Comparison of ENCODE assay signal across 30 cellular contexts in genomic region chr9:16013826-16014225, GRCh38.
"Had no signal": no experiment of that assay in that cellular context is flagged by ENCODE, and none has a peak within 500 bp of the region (broad histone marks: within the 10 kb centered on the region; RNA-seq: fewer than 3 reads in every experiment).

No MANE protein-coding gene starts in this region.

- H3K36me3 ChIP-seq: adrenal gland, SJCRH30, WERI-Rb-1 had no signal

- H3K27ac Mint-ChIP-seq: activated CD4-positive, alpha-beta T cell treated with anti-CD3 and anti-CD28 coated beads, Interleukin-2, amount 10 ng/mL, durations not matched to agents 24 days and 14 days; activated naive CD4-positive, alpha-beta T cell treated with anti-CD3 and anti-CD28 coated beads for 36 hours; activated naive CD4-positive, alpha-beta T cell treated with anti-CD3 and anti-CD28 coated beads, Interleukin-2, amount 50 U/mL, for 72 hours; activated T-cell treated with anti-CD3 and anti-CD28 coated beads, Interleukin-2, amount 50 U/mL, for 24 hours; activated T-helper 1 cell treated with anti-CD3 and anti-CD28 coated beads, Interleukin-12 subunit alpha, Interleukin-12 subunit beta, Interleukin-2, Interleukin-4 antibody, amounts not matched to agents 30 ng/mL and 10 ng/mL and 1 ng/mL, durations not matched to agents 14 hours and 24 hours and 36 hours; brain had no signal

- H3K4me1 ChIP-seq: adrenal gland, SJCRH30 had no signal

- H3K27me3 Mint-ChIP-seq: activated CD4-positive, alpha-beta T cell treated with anti-CD3 and anti-CD28 coated beads, Interleukin-2, amount 10 ng/mL, durations not matched to agents 24 days and 14 days; activated T-cell treated with anti-CD3 and anti-CD28 coated beads, Interleukin-2, amount 50 U/mL, for 24 hours; brain had no signal

- H3K4me1 Mint-ChIP-seq: activated CD4-positive, alpha-beta T cell treated with anti-CD3 and anti-CD28 coated beads, Interleukin-2, amount 10 ng/mL, durations not matched to agents 24 days and 14 days; brain had no signal

- H3K4me3 Mint-ChIP-seq: activated CD4-positive, alpha-beta T cell treated with anti-CD3 and anti-CD28 coated beads, Interleukin-2, amount 10 ng/mL, durations not matched to agents 24 days and 14 days; activated naive CD4-positive, alpha-beta T cell treated with anti-CD3 and anti-CD28 coated beads for 36 hours; activated T-cell treated with anti-CD3 and anti-CD28 coated beads, Interleukin-2, amount 50 U/mL, for 24 hours; activated T-helper 1 cell treated with anti-CD3 and anti-CD28 coated beads, Interleukin-12 subunit alpha, Interleukin-12 subunit beta, Interleukin-2, Interleukin-4 antibody, amounts not matched to agents 30 ng/mL and 10 ng/mL and 1 ng/mL, durations not matched to agents 14 hours and 24 hours and 36 hours; brain had no signal

- H3K9me3 Mint-ChIP-seq: activated CD4-positive, alpha-beta T cell treated with anti-CD3 and anti-CD28 coated beads, Interleukin-2, amount 10 ng/mL, durations not matched to agents 24 days and 14 days had no signal

- H3K27ac ChIP-seq: adrenal gland, SJCRH30, SK-N-MC, WERI-Rb-1 had no signal

- H3K4me3 ChIP-seq: adrenal gland, SJCRH30, SK-N-MC had no signal

- DNase-seq: activated CD4-positive, alpha-beta T cell treated with anti-CD3 and anti-CD28 coated beads, Interleukin-2, amount 10 ng/mL, durations not matched to agents 24 days and 14 days; activated CD4-positive, alpha-beta T cell treated with anti-CD3 and anti-CD28 coated beads, Interleukin-2, amount 50 U/mL, for 4 hours; activated CD8-positive, alpha-beta memory T cell treated with anti-CD3 and anti-CD28 coated beads for 24 hours; activated gamma-delta T cell treated with Interleukin-2 at 50 U/mL for 16 hours; activated naive CD4-positive, alpha-beta T cell treated with anti-CD3 and anti-CD28 coated beads for 36 hours; activated T-cell treated with anti-CD3 and anti-CD28 coated beads, Interleukin-2, amount 50 U/mL, for 24 hours; adrenal gland; caudate nucleus; cerebellar nuclear complex; Kasumi-1; KG1; MM.1S; MV-4-11; NCI-H1092; NCI-H1436 treated with DMSO at 0.1 percent for 48 hours; NCI-H187; NCI-H2029 treated with DMSO at 0.1 percent for 48 hours; NCI-H2107; NCI-H2171; NCI-H510A; NCI-H526; NCI-H748 treated with DMSO at 0.1 percent for 48 hours; Right ventricle myocardium superior; SJCRH30; T1000; WERI-Rb-1 had no signal

- H3K27me3 ChIP-seq: adrenal gland, SJCRH30 had no signal

- H3K36me3 Mint-ChIP-seq: brain had no signal
